ENCODE assay signal across 10 cellular contexts in genomic region chr2:110149330-110150220, GRCh38. TPM values are rescaled to one million over a fixed set of nuclear protein-coding genes. Genes with fewer than 3 reads are reported as not detected.
DNase-seq lines count a peak whose midpoint lies in the region; ATAC-seq and TF ChIP-seq lines count a peak whose summit lies in the region.
"Had no signal": no experiment of that assay in that cellular context is flagged by ENCODE, and none has a peak within 500 bp of the region (broad histone marks: within the 10 kb centered on the region; RNA-seq: fewer than 3 reads in every experiment).

No MANE protein-coding gene starts in this region.

- no peaks in the 10 kb centered on the region for H4K20me1 ChIP-seq in osteoblast (ENCODE audit: insufficient read depth, low read length)

- H3K27ac ChIP-seq in osteoblast (ENCODE audit: low read depth, low read length) = peak overlapping the region; percentile 99
- no peak overlapping the region for H3K27ac ChIP-seq in lower lobe of right lung
- H3K27ac ChIP-seq: neutrophil, VCaP had no signal

- H3K4me3 ChIP-seq in MG63 = no peak overlapping the region
- H3K4me3 ChIP-seq in choroid plexus epithelial cell (ENCODE audit: low read depth, low read length) = no peak overlapping the region
- H3K4me3 ChIP-seq in osteoblast (ENCODE audit: insufficient read depth, low read length) = peak overlapping the region; percentile 8
- no peak overlapping the region for H3K4me3 ChIP-seq in lower lobe of right lung

- intact Hi-C loops in lower lobe of right lung (cut with DNase I) = no loop called here

- peaks cover 7% of the 10 kb centered on the region for H3K9me3 ChIP-seq in MG63
- H3K9me3 ChIP-seq in osteoblast (ENCODE audit: low read depth, low read length) = no peaks in the 10 kb centered on the region
- no peaks in the 10 kb centered on the region for H3K9me3 ChIP-seq in lower lobe of right lung
- H3K9me3 ChIP-seq: neutrophil had no signal

- H3K27me3 ChIP-seq in MG63 (no peaks in the 10 kb centered on the region), osteoblast (ENCODE audit: insufficient read depth, low read length) (no peaks in the 10 kb centered on the region), lower lobe of right lung (ENCODE audit: low read depth) (no peaks in the 10 kb centered on the region)
- H3K27me3 ChIP-seq: neutrophil had no signal

- H3K79me2 ChIP-seq in osteoblast (ENCODE audit: insufficient read depth, low read length) = no peaks in the 10 kb centered on the region

- H3K4me2 ChIP-seq in osteoblast (ENCODE audit: insufficient read depth, low read length) = peak overlapping the region; percentile 57

- TF ChIP-seq CTCF in choroid plexus epithelial cell (conservative IDR thresholded peaks at IDR 0.05; ENCODE audit: low read depth, low read length) (no peak), osteoblast (IDR thresholded peaks at IDR 0.05; ENCODE audit: extremely low read depth, low read depth, low read length) (no peak), lower lobe of right lung (IDR thresholded peaks at IDR 0.05) (no peak)

- DNase-seq in EH (ENCODE audit: low read depth) = peak; percentile 83
- peak; percentile 18 for DNase-seq in MG63
- DNase-seq in choroid plexus epithelial cell (ENCODE audit: low read depth) = peak; percentile 77
- DNase-seq in osteoblast (ENCODE audit: insufficient read length, low spot score, missing footprints) = peak; percentile 63
- no peak for DNase-seq in lower lobe of right lung
- no peak for DNase-seq in KG1 (lab: John Stamatoyannopoulos, UW)
- DNase-seq: NCI-H526 had no signal

- H3K4me1 ChIP-seq in osteoblast (ENCODE audit: insufficient read depth, low read length) (peaks cover 17% of the 10 kb centered on the region), lower lobe of right lung (no peaks in the 10 kb centered on the region)

- no peak for ATAC-seq in lower lobe of right lung
- no peak for ATAC-seq in GM21825 (IDR thresholded peaks at IDR 0.05; ENCODE audit: unreplicated experiment)

- peak overlapping the region; percentile 81 for H2AFZ ChIP-seq in osteoblast (ENCODE audit: low read length)

- H3K36me3 ChIP-seq in MG63 (no peaks in the 10 kb centered on the region), osteoblast (ENCODE audit: insufficient read depth, low read length) (no peaks in the 10 kb centered on the region), lower lobe of right lung (no peaks in the 10 kb centered on the region)
- H3K36me3 ChIP-seq: neutrophil had no signal

RNA-seq across cellular contexts. Expression of gene MALL, which starts 34.0 kb away (rescaled TPM):
- total RNA-seq in MG63 (2014; rRNA removed; shearing (Covaris generic); ENCODE audit: low replicate concordance) = not detected in 2 replicates
- total RNA-seq in osteoblast (4.4 and 5.1 TPM in 2 replicates), lower lobe of right lung (82.7 TPM)

RNA-seq across cellular contexts. Expression of gene NPHP1, which starts 55.2 kb away (rescaled TPM):
- total RNA-seq in MG63 (2014; rRNA removed; shearing (Covaris generic); ENCODE audit: low replicate concordance) = 2.5 and 10.9 TPM in 2 replicates
- 7.6 and 8.3 TPM in 2 replicates for total RNA-seq in osteoblast
- total RNA-seq in lower lobe of right lung = 6.8 TPM

Comparison
In these comparisons a context has a peak if more than half of its experiments do, and no peak if none do; other contexts are left out.
1. DNase-seq: peak in EH (single experiment), MG63 (single experiment), choroid plexus epithelial cell (single experiment) and osteoblast (single experiment); none in lower lobe of right lung (single experiment) and KG1 (single experiment).
2. RNA of gene MALL, which starts 34.0 kb away (total RNA-seq): 82.7 TPM in lower lobe of right lung (single experiment); 4.4 to 5.1 TPM in osteoblast and not detected in MG63; every median in the first group is over 10 times any median in the second.